ENCODE assay signal across 1 cellular context in genomic region chr20:347317-347639, GRCh38.
TF ChIP-seq lines count a peak whose summit lies in the region.

No MANE protein-coding gene starts in this region.

TF ChIP-seq in HepG2, 621 proteins besides CTCF, POLR2A, EP300 and RAD21 (continued from another document and continues in another):
- TF ChIP-seq ZNF614 (CRISPR knock-in tag; IDR thresholded peaks at IDR 0.05; ENCODE audit: borderline replicate concordance) = no peak
- TF ChIP-seq ZNF225 (CRISPR knock-in tag; IDR thresholded peaks at IDR 0.05) = no peak
- no peak for TF ChIP-seq MLLT10 (CRISPR knock-in tag; IDR thresholded peaks at IDR 0.05)
- 0 out of 2 replicates have a peak, but pooled peaks have one; percentile 21 for TF ChIP-seq SRY (CRISPR knock-in tag; IDR thresholded peaks at IDR 0.05)
- no peak for TF ChIP-seq IRF9 (CRISPR knock-in tag; IDR thresholded peaks at IDR 0.05; ENCODE audit: borderline replicate concordance)
- no peak for TF ChIP-seq ZNF501 (CRISPR knock-in tag; IDR thresholded peaks at IDR 0.05)
- no peak for TF ChIP-seq ZNF580 (CRISPR knock-in tag; IDR thresholded peaks at IDR 0.05; ENCODE audit: borderline replicate concordance, low read depth)
- no peak for TF ChIP-seq NFIC (IDR thresholded peaks at IDR 0.05; ENCODE audit: low read length)
- TF ChIP-seq THAP7 (CRISPR knock-in tag; IDR thresholded peaks at IDR 0.05) = 0 out of 2 replicates have a peak, but pooled peaks have one; percentile 1
- TF ChIP-seq MTF1 (CRISPR knock-in tag; IDR thresholded peaks at IDR 0.05) = no peak
- 0 out of 4 replicates have a peak, but pooled peaks of 1 of the 2 experiments have one; percentile 34 for TF ChIP-seq KLF16 (CRISPR knock-in tag; IDR thresholded peaks at IDR 0.05)
- no peak for TF ChIP-seq SETDB1 (CRISPR knock-in tag; IDR thresholded peaks at IDR 0.05; ENCODE audit: borderline replicate concordance)
- no peak for TF ChIP-seq ZNF576 (CRISPR knock-in tag; IDR thresholded peaks at IDR 0.05)
- TF ChIP-seq GABPB1 (CRISPR knock-in tag; IDR thresholded peaks at IDR 0.05) = no peak
- no peak for TF ChIP-seq RELA (CRISPR knock-in tag; IDR thresholded peaks at IDR 0.05)
- TF ChIP-seq ZNF891 (CRISPR knock-in tag; IDR thresholded peaks at IDR 0.05) = no peak; the same call in 1 of the 2 replicates
- TF ChIP-seq TRIM24 (CRISPR knock-in tag; IDR thresholded peaks at IDR 0.05) = no peak
- TF ChIP-seq ZNF724P (CRISPR knock-in tag; IDR thresholded peaks at IDR 0.05; ENCODE audit: borderline replicate concordance) = 0 out of 2 replicates have a peak, but pooled peaks have one; percentile 70
- TF ChIP-seq KDM4B (CRISPR knock-in tag; IDR thresholded peaks at IDR 0.05) = no peak
- 0 out of 2 replicates have a peak, but pooled peaks have one; percentile 17 for TF ChIP-seq ZBTB40 (IDR thresholded peaks at IDR 0.05)
- no peak for TF ChIP-seq ZBTB40 (CRISPR knock-in tag; IDR thresholded peaks at IDR 0.05)
- TF ChIP-seq, protein P1, sequence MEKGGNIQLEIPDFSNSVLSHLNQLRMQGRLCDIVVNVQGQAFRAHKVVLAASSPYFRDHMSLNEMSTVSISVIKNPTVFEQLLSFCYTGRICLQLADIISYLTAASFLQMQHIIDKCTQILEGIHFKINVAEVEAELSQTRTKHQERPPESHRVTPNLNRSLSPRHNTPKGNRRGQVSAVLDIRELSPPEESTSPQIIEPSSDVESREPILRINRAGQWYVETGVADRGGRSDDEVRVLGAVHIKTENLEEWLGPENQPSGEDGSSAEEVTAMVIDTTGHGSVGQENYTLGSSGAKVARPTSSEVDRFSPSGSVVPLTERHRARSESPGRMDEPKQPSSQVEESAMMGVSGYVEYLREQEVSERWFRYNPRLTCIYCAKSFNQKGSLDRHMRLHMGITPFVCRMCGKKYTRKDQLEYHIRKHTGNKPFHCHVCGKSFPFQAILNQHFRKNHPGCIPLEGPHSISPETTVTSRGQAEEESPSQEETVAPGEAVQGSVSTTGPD (CRISPR knock-in tag; IDR thresholded peaks at IDR 0.05) = no peak
- no peak for TF ChIP-seq ZNF354B (CRISPR knock-in tag; IDR thresholded peaks at IDR 0.05)
- TF ChIP-seq, protein P2, sequence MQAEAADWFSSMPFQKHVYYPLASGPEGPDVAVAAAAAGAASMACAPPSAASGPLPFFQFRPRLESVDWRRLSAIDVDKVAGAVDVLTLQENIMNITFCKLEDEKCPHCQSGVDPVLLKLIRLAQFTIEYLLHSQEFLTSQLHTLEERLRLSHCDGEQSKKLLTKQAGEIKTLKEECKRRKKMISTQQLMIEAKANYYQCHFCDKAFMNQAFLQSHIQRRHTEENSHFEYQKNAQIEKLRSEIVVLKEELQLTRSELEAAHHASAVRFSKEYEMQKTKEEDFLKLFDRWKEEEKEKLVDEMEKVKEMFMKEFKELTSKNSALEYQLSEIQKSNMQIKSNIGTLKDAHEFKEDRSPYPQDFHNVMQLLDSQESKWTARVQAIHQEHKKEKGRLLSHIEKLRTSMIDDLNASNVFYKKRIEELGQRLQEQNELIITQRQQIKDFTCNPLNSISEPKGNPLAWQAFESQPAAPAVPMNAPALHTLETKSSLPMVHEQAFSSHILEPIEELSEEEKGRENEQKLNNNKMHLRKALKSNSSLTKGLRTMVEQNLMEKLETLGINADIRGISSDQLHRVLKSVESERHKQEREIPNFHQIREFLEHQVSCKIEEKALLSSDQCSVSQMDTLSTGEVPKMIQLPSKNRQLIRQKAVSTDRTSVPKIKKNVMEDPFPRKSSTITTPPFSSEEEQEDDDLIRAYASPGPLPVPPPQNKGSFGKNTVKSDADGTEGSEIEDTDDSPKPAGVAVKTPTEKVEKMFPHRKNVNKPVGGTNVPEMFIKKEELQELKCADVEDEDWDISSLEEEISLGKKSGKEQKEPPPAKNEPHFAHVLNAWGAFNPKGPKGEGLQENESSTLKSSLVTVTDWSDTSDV (CRISPR knock-in tag; IDR thresholded peaks at IDR 0.05) = peak; percentile 32
- no peak for TF ChIP-seq FOXO1 (CRISPR knock-in tag; IDR thresholded peaks at IDR 0.05)
- TF ChIP-seq ZNF562 (CRISPR knock-in tag; IDR thresholded peaks at IDR 0.05; ENCODE audit: borderline replicate concordance) = no peak
- no peak for TF ChIP-seq HOXD1 (CRISPR knock-in tag; IDR thresholded peaks at IDR 0.05)
- TF ChIP-seq EED (CRISPR knock-in tag; IDR thresholded peaks at IDR 0.05) = no peak
- TF ChIP-seq REST (IDR thresholded peaks at IDR 0.05; ENCODE audit: borderline replicate concordance in 1 of 2, low read depth in 1 of 2, low read length in 2 of 2) = no peak
- TF ChIP-seq CEBPB (IDR thresholded peaks at IDR 0.05; ENCODE audit: borderline replicate concordance, low read depth, low read length) = no peak
- no peak for TF ChIP-seq KDM6A (CRISPR knock-in tag; IDR thresholded peaks at IDR 0.05; ENCODE audit: low read depth)
- TF ChIP-seq NCOA1 (CRISPR knock-in tag; IDR thresholded peaks at IDR 0.05) = 0 out of 2 replicates have a peak, but pooled peaks have one; percentile 82
- TF ChIP-seq RNF219 (CRISPR knock-in tag; IDR thresholded peaks at IDR 0.05) = no peak
- no peak for TF ChIP-seq SIN3A (IDR thresholded peaks at IDR 0.05; ENCODE audit: borderline replicate concordance, low read depth, low read length)
